In the genomic region with DNA sequence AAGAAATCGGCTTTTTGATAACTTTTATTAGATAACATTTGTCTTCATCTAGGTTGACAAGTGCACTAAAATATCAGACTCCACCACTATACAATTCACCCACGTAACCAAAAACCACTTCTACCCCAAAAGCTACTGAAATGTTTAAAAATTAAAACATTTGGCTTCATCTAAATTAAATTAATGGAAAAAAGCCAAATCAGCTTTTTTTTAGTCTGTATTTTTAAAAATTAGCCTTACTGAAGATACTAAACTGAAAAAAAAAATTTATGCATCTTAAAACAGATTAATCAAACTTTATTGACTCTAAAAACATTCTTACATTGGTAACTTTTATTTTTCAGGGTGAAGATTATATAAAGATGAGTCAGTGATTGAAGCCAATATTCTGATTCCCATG, we compare ENCODE assay signal across 26 cellular contexts. TPM values are rescaled to one million over a fixed set of nuclear protein-coding genes. Genes with fewer than 3 reads are reported as not detected.
"Had no signal": no experiment of that assay in that cellular context is flagged by ENCODE, and none has a peak within 500 bp of the region (broad histone marks: within the 10 kb centered on the region; RNA-seq: fewer than 3 reads in every experiment).

No MANE protein-coding gene starts in this region.

- H3K27me3 ChIP-seq: colonic mucosa, esophagus squamous epithelium, gastrocnemius medialis, heart right ventricle, left lung had no signal

- FAIRE-seq: endometrium, islet of Langerhans, keratinocyte had no signal

- H3K9me3 ChIP-seq: colonic mucosa, gastrocnemius medialis, lower lobe of right lung had no signal

- H3K36me3 ChIP-seq: colonic mucosa had no signal

- H3K4me1 ChIP-seq: colonic mucosa, esophagus squamous epithelium, gastrocnemius medialis, heart right ventricle, left lung, lower lobe of right lung had no signal

- DNase-seq: colonic mucosa; cortex of kidney; effector CD8-positive, alpha-beta T cell; effector memory CD8-positive, alpha-beta T cell; endodermal cell; erythroblast; esophagus squamous epithelium; foreskin fibroblast; foreskin melanocyte; gastrocnemius medialis; glutamatergic neuron; head of caudate nucleus; heart right ventricle; hippocampal formation; left cardiac atrium; left lung; left ventricle myocardium superior; lower lobe of right lung; mesenchymal stem cell; naive thymus-derived CD4-positive, alpha-beta T cell had no signal

- ATAC-seq: effector memory CD8-positive, alpha-beta T cell; esophagus mucosa; gastrocnemius medialis; heart right ventricle; left cardiac atrium; left lung; left ventricle myocardium superior; lower lobe of right lung; naive thymus-derived CD4-positive, alpha-beta T cell had no signal

- H3K27ac ChIP-seq: colonic mucosa, epithelial cell of prostate, esophagus squamous epithelium, gastrocnemius medialis, heart right ventricle, left lung, lower lobe of right lung had no signal

- H3K4me3 ChIP-seq: colonic mucosa, esophagus squamous epithelium, gastrocnemius medialis, heart right ventricle, left lung, lower lobe of right lung had no signal

RNA-seq across cellular contexts. Expression of a gene that starts 54.3 kb away (rescaled TPM):
- total RNA-seq: gastrocnemius medialis, left cardiac atrium, left ventricle myocardium superior, lower lobe of right lung, mesenteric fat pad had no signal
